In the genomic region with DNA sequence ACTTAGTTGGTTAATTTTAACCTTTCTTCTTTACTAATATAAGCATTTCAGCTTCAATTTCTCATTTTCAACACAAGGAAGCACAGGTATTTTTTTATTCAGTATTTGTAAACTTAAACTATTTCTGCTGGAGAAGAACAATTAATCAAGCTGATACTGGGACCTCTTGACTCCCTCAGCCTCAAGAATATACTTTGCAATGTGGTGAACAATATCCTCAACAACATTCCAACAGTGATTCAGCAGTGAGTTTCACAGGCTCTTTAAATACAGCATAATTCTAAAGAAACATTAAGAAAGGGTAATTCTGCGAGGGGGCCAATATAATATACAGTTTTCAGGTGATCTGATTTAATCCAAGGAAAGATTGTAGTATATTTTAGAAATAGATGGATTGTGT, we compare ENCODE assay signal across 19 cellular contexts. TPM values are rescaled to one million over a fixed set of nuclear protein-coding genes. Genes with fewer than 3 reads are reported as not detected.
DNase-seq lines count a peak whose midpoint lies in the region; ATAC-seq and TF ChIP-seq lines count a peak whose summit lies in the region.
"Had no signal": no experiment of that assay in that cellular context is flagged by ENCODE, and none has a peak within 500 bp of the region (broad histone marks: within the 10 kb centered on the region; RNA-seq: fewer than 3 reads in every experiment).

No MANE protein-coding gene starts in this region.

- DNase-seq in mammary epithelial cell (peak; percentile 16), breast epithelium (ENCODE audit: low spot score in 2 of 2) (no peak), brain microvascular endothelial cell (peak; percentile 22), fibroblast of the aortic adventitia (ENCODE audit: low read depth) (peak; percentile 4), omental fat pad (ENCODE audit: low spot score) (no peak)
- no peak for DNase-seq in stimulated activated CD4-positive, alpha-beta T cell treated with anti-CD3 and anti-CD28 coated beads, Interleukin-2, amount 100 ng/mL, for 24 hours
- DNase-seq: CD8-positive, alpha-beta T cell; MG63; NCI-H1105; NCI-H1694 treated with DMSO at 0.1 percent for 48 hours; NCI-H69; RPMI8226; SIG-M5 had no signal

- H2AFZ ChIP-seq in mammary epithelial cell (ENCODE audit: low read depth, low read length), result no peak overlapping the region
- H2AFZ ChIP-seq: GM23338 had no signal

- ATAC-seq in GM21526 (IDR thresholded peaks at IDR 0.05; ENCODE audit: low FRiP score, unreplicated experiment) (no peak), omental fat pad (ENCODE audit: low FRiP score) (no peak), GM21576 (IDR thresholded peaks at IDR 0.05; ENCODE audit: unreplicated experiment) (no peak)
- ATAC-seq: CD8-positive, alpha-beta T cell; GM12878; GM23338 had no signal

- no peaks in the 10 kb centered on the region for H4K20me1 ChIP-seq in mammary epithelial cell (ENCODE audit: insufficient read depth, low read length)
- H4K20me1 ChIP-seq: BLaER1 had no signal

- CTCF ChIA-PET in mammary epithelial cell (lab: Charles Lee; ENCODE audit: low non-redundant PET), result no interaction called here

- no TSS peak for BruUV-seq in mammary epithelial cell (replicated peaks; lab: Mats Ljungman, UMichigan)

- intact Hi-C loops in mammary epithelial cell (cut with micrococcal nuclease) (no loop called here), breast epithelium (cut with DNase I; ENCODE audit: low total_unique reads) (no loop called here)

- H3K9me3 ChIP-seq in mammary epithelial cell (replicated peaks; ENCODE audit: insufficient read depth, low read length) (peaks cover 2% of the 10 kb centered on the region), breast epithelium (peaks cover 0 to 12% of the 10 kb centered on the region in 2 donors)
- H3K9me3 ChIP-seq: MG63 had no signal

- H3K36me3 ChIP-seq in mammary epithelial cell (ENCODE audit: insufficient read depth, low read length), result no peaks in the 10 kb centered on the region
- no peaks in the 10 kb centered on the region for H3K36me3 ChIP-seq in breast epithelium
- no peaks in the 10 kb centered on the region for H3K36me3 ChIP-seq in brain microvascular endothelial cell (replicated peaks)
- H3K36me3 ChIP-seq: BLaER1, MG63 had no signal

- no peak overlapping the region for H3K27ac ChIP-seq in mammary epithelial cell (ENCODE audit: insufficient read depth, low read depth, low read length)
- H3K27ac ChIP-seq in breast epithelium, result no peak overlapping the region
- no peak overlapping the region for H3K27ac ChIP-seq in brain microvascular endothelial cell
- H3K27ac ChIP-seq: 22Rv1, BLaER1 had no signal

- H3K27me3 ChIP-seq in mammary epithelial cell (ENCODE audit: insufficient read depth, low read length) (no peaks in the 10 kb centered on the region), breast epithelium (no peaks in the 10 kb centered on the region), brain microvascular endothelial cell (replicated peaks) (no peaks in the 10 kb centered on the region)
- H3K27me3 ChIP-seq: BLaER1, MG63 had no signal

- no peak for TF ChIP-seq POLR2A in breast epithelium (IDR thresholded peaks at IDR 0.05)

- H3K9ac ChIP-seq in mammary epithelial cell (ENCODE audit: insufficient read depth, low read length), result no peak overlapping the region
- H3K9ac ChIP-seq: BLaER1 had no signal

- dilution Hi-C loops in mammary epithelial cell (cut with HindIII; ENCODE audit: low sequenced_read_pairs), result no loop called here

- H3K4me3 ChIP-seq in mammary epithelial cell (replicated peaks in 1 of 3; ENCODE audit: insufficient read depth in 1 of 3, low read depth in 2 of 3, low read length in 3 of 3) (no peak overlapping the region), breast epithelium (no peak overlapping the region), brain microvascular endothelial cell (ENCODE audit: low read depth, low read length) (no peak overlapping the region), fibroblast of the aortic adventitia (ENCODE audit: low read depth, low read length) (no peak overlapping the region)
- H3K4me3 ChIP-seq: BLaER1, GM12878, GM23338, MG63 had no signal

- H3K79me2 ChIP-seq in mammary epithelial cell (ENCODE audit: insufficient read depth, low read length), result no peaks in the 10 kb centered on the region

- TF ChIP-seq CTCF in mammary epithelial cell (conservative IDR thresholded peaks at IDR 0.05 in 1 of 2, IDR thresholded peaks at IDR 0.05 in 1 of 2; ENCODE audit: extremely low read depth in 1 of 2, insufficient read depth in 1 of 2, low read depth in 1 of 2, low read length in 2 of 2) (no peak), breast epithelium (IDR thresholded peaks at IDR 0.05) (no peak), brain microvascular endothelial cell (IDR thresholded peaks at IDR 0.05; ENCODE audit: low read depth, low read length, missing control alignments) (no peak), fibroblast of the aortic adventitia (IDR thresholded peaks at IDR 0.05; ENCODE audit: insufficient read depth, low read length) (no peak), omental fat pad (IDR thresholded peaks at IDR 0.05) (no peak)

- H3K4me1 ChIP-seq in mammary epithelial cell (ENCODE audit: insufficient read depth, low read length) (no peaks in the 10 kb centered on the region), breast epithelium (no peaks in the 10 kb centered on the region)

- WGBS in mammary epithelial cell (ENCODE audit: low coverage, missing lambda C conversion rate), result 100% methylated on average over 1 of the region's 1 CpG

- in situ Hi-C loops in mammary epithelial cell (cut with MboI; ENCODE audit: low sequenced_read_pairs in 2 of 2), result no loop called here
- in situ Hi-C loops in brain microvascular endothelial cell (cut with HindIII; ENCODE audit: low pct_ligation_motif_present, low sequenced_read_pairs), result no loop called here

- H3K4me2 ChIP-seq in mammary epithelial cell (ENCODE audit: insufficient read depth, low read depth, low read length), result no peak overlapping the region
- H3K4me2 ChIP-seq: BLaER1, GM23338 had no signal

RNA-seq across cellular contexts. Expression of a gene that starts 10.0 kb away (rescaled TPM):
- total RNA-seq in mammary epithelial cell, result 1 to 10 TPM; 1.7 to 3.2 TPM
- polyA plus RNA-seq in mammary epithelial cell, result 0.39 TPM
- polyA minus RNA-seq in mammary epithelial cell, result not detected
- 10 to 100 TPM in 2 of 3 donors, 1 to 10 TPM in 1; 7.7 to 12.8 (median 11.6) TPM for total RNA-seq in breast epithelium
- total RNA-seq in fibroblast of the aortic adventitia (ENCODE audit: low replicate concordance), result 1.3 and 54.4 TPM in 2 replicates
- 10 to 100 TPM; 11.7 to 25.6 (median 20.0) TPM for total RNA-seq in omental fat pad

Comparison
In these comparisons a context has a peak if more than half of its experiments do, and no peak if none do; other contexts are left out.
1. DNase-seq: peak in mammary epithelial cell (single experiment), brain microvascular endothelial cell (single experiment) and fibroblast of the aortic adventitia (single experiment); none in breast epithelium (0 of 2), omental fat pad (single experiment) and stimulated activated CD4-positive, alpha-beta T cell treated with anti-CD3 and anti-CD28 coated beads, Interleukin-2, amount 100 ng/mL, for 24 hours (0 of 2).